In the genomic region with DNA sequence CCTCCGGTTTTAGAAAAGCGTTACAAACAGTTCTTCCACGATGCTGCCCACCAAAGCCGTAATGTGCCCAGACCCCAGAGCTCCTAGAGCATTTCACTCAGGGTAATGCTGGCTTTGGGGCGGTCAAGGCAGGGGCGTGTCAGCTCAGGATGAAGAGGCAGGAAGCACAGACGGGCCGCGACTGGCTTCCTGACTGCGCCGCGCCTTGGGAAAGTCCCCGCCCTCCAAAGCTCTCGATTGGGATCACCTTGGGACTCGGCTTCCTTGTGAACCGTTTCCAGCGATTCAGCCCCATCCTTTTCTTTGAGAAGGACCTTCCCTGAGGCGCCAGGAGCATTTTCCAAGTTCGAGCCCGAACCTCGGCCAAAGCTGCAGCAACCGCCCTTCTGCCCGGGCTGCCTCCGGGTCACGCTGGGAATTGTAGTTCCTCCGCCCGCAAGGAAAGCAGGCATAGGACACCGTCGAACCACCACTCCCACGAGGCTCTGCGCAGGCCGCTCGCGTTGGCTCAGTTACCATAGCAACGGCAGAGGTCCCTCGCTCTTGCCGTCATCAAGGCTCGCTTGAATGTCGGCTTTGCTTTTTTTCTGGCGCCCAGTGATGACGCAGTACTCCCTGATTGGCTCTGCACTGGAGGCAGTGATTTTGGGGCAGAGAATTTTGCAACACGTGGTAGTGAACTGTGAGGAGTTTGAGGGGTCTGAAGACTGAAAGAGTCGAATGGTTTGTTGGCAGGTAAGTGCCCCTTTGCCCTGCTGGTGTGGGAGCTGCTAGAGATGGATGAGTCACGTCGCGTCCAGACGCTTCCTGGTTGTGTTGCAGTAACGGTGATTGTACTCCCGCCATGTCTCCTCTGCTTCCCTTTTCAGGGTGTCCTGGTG, we compare ENCODE assay signal across 8 cellular contexts.
DNase-seq lines count a peak whose midpoint lies in the region; ATAC-seq lines count a peak whose summit lies in the region.

Gene CCDC191, minus strand, starts transcription at position 397 of the 881 bp plus-strand sequence. Its CDS starts 60 bp downstream, at position 337.
Gene QTRT2, plus strand, starts transcription at position 608 of the 881 bp plus-strand sequence. CDS start 8,521 bp downstream, outside the sequence.

- DNase-seq in AG20443 (ENCODE audit: low spot score) (peak; percentile 99), NCI-H446 (lab: John Stamatoyannopoulos, UW) (peak; percentile 98 to 100), cerebellar nuclear complex (lab: John Stamatoyannopoulos, UW) (peak; percentile 97 to 99), islet precursor cell (peak; percentile 100)
- peak; percentile 94 for DNase-seq in stimulated activated CD4-positive, alpha-beta T cell treated with anti-CD3 and anti-CD28 coated beads, Interleukin-12 subunit alpha, Interleukin-12 subunit beta, amount 100 ng/mL, for 4 hours

- ATAC-seq in GM19043 (IDR thresholded peaks at IDR 0.05; ENCODE audit: low read depth, unreplicated experiment) (peak; percentile 96), HG03354 (IDR thresholded peaks at IDR 0.05; ENCODE audit: poor library complexity, severe bottlenecking, unreplicated experiment) (peak; percentile 98)
- peak; percentile 99 for ATAC-seq in activated CD4-positive, CD25-positive, alpha-beta regulatory T cell treated with anti-CD3 and anti-CD28 coated beads, Interleukin-2, amount 50 U/mL, for 24 hours

Comparison
In these comparisons a context has a peak if more than half of its experiments do, and no peak if none do; other contexts are left out.
1. Peak in every context shown above with its lines: DNase-seq and ATAC-seq.